1 cellular context compared by ENCODE assay signal in the genomic region with DNA sequence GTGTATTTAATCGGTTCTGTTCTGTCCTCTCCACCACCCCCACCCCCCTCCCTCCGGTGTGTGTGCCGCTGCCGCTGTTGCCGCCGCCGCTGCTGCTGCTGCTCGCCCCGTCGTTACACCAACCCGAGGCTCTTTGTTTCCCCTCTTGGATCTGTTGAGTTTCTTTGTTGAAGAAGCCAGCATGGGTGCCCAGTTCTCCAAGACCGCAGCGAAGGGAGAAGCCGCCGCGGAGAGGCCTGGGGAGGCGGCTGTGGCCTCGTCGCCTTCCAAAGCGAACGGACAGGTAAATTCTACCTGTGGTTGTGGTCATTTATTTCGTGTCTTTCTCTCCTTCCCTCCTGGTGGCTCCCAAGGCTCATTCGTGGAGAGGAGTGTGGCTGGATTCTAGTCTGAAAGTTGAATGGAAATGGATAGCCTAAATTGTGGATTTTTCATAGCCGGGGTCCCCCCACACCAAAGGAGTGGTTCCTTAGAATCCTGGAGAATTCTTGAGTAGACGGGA.
TF ChIP-seq lines count a peak whose summit lies in the region.

No MANE protein-coding gene starts in this region.

TF ChIP-seq in HepG2, 621 proteins besides CTCF, POLR2A, EP300 and RAD21 (continued from another document):
- 0 out of 2 replicates have a peak, but pooled peaks have one; percentile 4 for TF ChIP-seq IKZF5 (CRISPR knock-in tag; IDR thresholded peaks at IDR 0.05)
- peak; percentile 5; the same call in 1 of the 2 replicates for TF ChIP-seq ZC3H4 (CRISPR knock-in tag; IDR thresholded peaks at IDR 0.05; ENCODE audit: borderline replicate concordance)
- TF ChIP-seq ZNF713 (CRISPR knock-in tag; IDR thresholded peaks at IDR 0.05): no peak
- 0 out of 2 replicates have a peak, but pooled peaks have one; percentile 43 for TF ChIP-seq AFF4 (CRISPR knock-in tag; IDR thresholded peaks at IDR 0.05)
- TF ChIP-seq, protein P1, sequence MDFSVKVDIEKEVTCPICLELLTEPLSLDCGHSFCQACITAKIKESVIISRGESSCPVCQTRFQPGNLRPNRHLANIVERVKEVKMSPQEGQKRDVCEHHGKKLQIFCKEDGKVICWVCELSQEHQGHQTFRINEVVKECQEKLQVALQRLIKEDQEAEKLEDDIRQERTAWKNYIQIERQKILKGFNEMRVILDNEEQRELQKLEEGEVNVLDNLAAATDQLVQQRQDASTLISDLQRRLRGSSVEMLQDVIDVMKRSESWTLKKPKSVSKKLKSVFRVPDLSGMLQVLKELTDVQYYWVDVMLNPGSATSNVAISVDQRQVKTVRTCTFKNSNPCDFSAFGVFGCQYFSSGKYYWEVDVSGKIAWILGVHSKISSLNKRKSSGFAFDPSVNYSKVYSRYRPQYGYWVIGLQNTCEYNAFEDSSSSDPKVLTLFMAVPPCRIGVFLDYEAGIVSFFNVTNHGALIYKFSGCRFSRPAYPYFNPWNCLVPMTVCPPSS (IDR thresholded peaks at IDR 0.05): no peak
- TF ChIP-seq, protein P2, sequence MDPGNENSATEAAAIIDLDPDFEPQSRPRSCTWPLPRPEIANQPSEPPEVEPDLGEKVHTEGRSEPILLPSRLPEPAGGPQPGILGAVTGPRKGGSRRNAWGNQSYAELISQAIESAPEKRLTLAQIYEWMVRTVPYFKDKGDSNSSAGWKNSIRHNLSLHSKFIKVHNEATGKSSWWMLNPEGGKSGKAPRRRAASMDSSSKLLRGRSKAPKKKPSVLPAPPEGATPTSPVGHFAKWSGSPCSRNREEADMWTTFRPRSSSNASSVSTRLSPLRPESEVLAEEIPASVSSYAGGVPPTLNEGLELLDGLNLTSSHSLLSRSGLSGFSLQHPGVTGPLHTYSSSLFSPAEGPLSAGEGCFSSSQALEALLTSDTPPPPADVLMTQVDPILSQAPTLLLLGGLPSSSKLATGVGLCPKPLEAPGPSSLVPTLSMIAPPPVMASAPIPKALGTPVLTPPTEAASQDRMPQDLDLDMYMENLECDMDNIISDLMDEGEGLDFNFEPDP (CRISPR knock-in tag; conservative IDR thresholded peaks at IDR 0.05): 0 out of 2 replicates have a peak, but pooled peaks have one; percentile 80
